27 cellular contexts compared by ENCODE assay signal in the genomic region with DNA sequence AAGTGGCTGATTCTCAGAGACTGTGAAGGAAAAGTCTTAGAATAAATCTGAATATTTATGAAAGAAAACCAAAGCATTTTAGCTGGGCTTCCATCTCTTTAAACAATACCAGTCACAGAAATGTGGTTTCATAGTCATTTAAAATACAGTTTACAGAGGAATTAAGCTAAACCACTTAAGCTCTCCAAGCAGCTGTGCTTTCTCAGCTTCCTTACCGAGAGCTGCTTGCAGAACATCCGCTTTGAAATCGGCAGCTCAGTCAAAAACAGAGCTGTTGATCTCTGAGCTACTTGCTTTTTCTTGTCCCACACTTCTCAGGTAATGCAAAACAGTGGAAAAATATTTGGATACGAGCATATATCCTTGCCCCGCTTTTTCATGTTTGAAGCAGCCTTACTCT.
A peak's percentile ranks its signal among the peaks of the same experiment; 100 is the strongest.
DNase-seq lines count a peak whose midpoint lies in the region; ATAC-seq and TF ChIP-seq lines count a peak whose summit lies in the region.
"Had no signal": no experiment of that assay in that cellular context is flagged by ENCODE, and none has a peak within 500 bp of the region (broad histone marks: within the 10 kb centered on the region; RNA-seq: fewer than 3 reads in every experiment).

No MANE protein-coding gene starts in this region.

- H3K27me3 Mint-ChIP-seq in T-helper 17 cell (peaks cover 53% of the 10 kb centered on the region), type B pancreatic cell (peaks cover 33% of the 10 kb centered on the region)

- H3K4me1 ChIP-seq in KMS-11 (ENCODE audit: low read depth, poor library complexity, severe bottlenecking) = peaks cover 3% of the 10 kb centered on the region
- H3K4me1 ChIP-seq: right lobe of liver had no signal

- DNase-seq in NCI-H1105 treated with DMSO at 0.1 percent for 48 hours (lab: John Stamatoyannopoulos, UW) (peak; percentile 10), NCI-H1105 (lab: John Stamatoyannopoulos, UW) (no peak), NCI-H82 treated with DMSO at 0.1 percent for 48 hours (lab: John Stamatoyannopoulos, UW; ENCODE audit: unreplicated experiment) (peak; percentile 36), myocyte (ENCODE audit: low read depth) (peak; percentile 51), T-helper 17 cell (no peak), type B pancreatic cell (ENCODE audit: extremely low spot score, unreplicated experiment) (no peak)
- DNase-seq: 8988T; activated CD4-positive, alpha-beta T cell treated with anti-CD3 and anti-CD28 coated beads for 4 hours; activated CD8-positive, alpha-beta memory T cell treated with anti-CD3 and anti-CD28 coated beads for 24 hours; activated T-cell treated with anti-CD3 and anti-CD28 coated beads, Interleukin-2, amount 50 U/mL, for 1 hour; brain microvascular endothelial cell; CD8-positive, alpha-beta T cell; effector CD8-positive, alpha-beta T cell; heart left ventricle; KBM-7; mammary epithelial cell; NCI-H2171 treated with DMSO at 0.1 percent for 48 hours; posterior cingulate gyrus; right lobe of liver; stimulated activated CD8-positive, alpha-beta memory T cell treated with anti-CD3 and anti-CD28 coated beads, Interleukin-4, amount 100 ng/mL, for 48 hours had no signal

- H3K27me3 ChIP-seq in KMS-11 (ENCODE audit: insufficient read depth, low read depth) = no peaks in the 10 kb centered on the region
- H3K27me3 ChIP-seq: brain microvascular endothelial cell, heart left ventricle, neural progenitor cell, right lobe of liver, tibial nerve had no signal

- H3K27ac ChIP-seq in KMS-11 = no peak overlapping the region
- H3K27ac ChIP-seq: brain microvascular endothelial cell, heart left ventricle, neural progenitor cell, right lobe of liver, SK-N-MC, tibial nerve had no signal

- no peak overlapping the region for H2AFZ ChIP-seq in KMS-11 (ENCODE audit: low read depth)
- H2AFZ ChIP-seq: neural progenitor cell had no signal

- ATAC-seq in T-helper 17 cell (no peak), HG03108 (IDR thresholded peaks at IDR 0.05; ENCODE audit: unreplicated experiment) (no peak)
- ATAC-seq: CD8-positive, alpha-beta T cell; GM12878; heart left ventricle; right lobe of liver had no signal

- H3K9me3 ChIP-seq in T-helper 17 cell (ENCODE audit: control insufficient read depth, low read length, poor library complexity, severe bottlenecking) = no peaks in the 10 kb centered on the region
- H3K9me3 ChIP-seq: heart left ventricle, right lobe of liver, tibial nerve had no signal

- no peaks in the 10 kb centered on the region for H3K79me2 ChIP-seq in KMS-11 (ENCODE audit: insufficient read depth, low read depth)

- no peaks in the 10 kb centered on the region for H4K20me1 ChIP-seq in KMS-11 (ENCODE audit: insufficient read depth)

- H3K9me3 Mint-ChIP-seq in type B pancreatic cell = no peaks in the 10 kb centered on the region
- H3K9me3 Mint-ChIP-seq: CD8-positive, alpha-beta T cell; neural progenitor cell; T-helper 1 cell treated with Interleukin-12 subunit alpha and Interleukin-12 subunit beta and Interleukin-4 antibody, amounts not matched to agents 30 μg/mL and 1 μg/mL, for 36 hours had no signal

- H3K27ac Mint-ChIP-seq in T-helper 17 cell = no peak overlapping the region
- H3K27ac Mint-ChIP-seq in type B pancreatic cell = no peak overlapping the region
- H3K27ac Mint-ChIP-seq: CD8-positive, alpha-beta T cell; neural progenitor cell; T-helper 1 cell treated with Interleukin-12 subunit alpha and Interleukin-12 subunit beta and Interleukin-4 antibody, amounts not matched to agents 30 μg/mL and 1 μg/mL, for 36 hours had no signal

- TF ChIP-seq CTCF in KMS-11 (conservative IDR thresholded peaks at IDR 0.05; ENCODE audit: low read depth, low read length) (no peak), type B pancreatic cell (conservative IDR thresholded peaks at IDR 0.05) (no peak)

- H3K4me1 Mint-ChIP-seq in T-helper 17 cell (peaks cover 2% of the 10 kb centered on the region), type B pancreatic cell (ENCODE audit: unreplicated experiment) (no peaks in the 10 kb centered on the region)

- H3K36me3 Mint-ChIP-seq in T-helper 17 cell (ENCODE audit: low read depth) (no peaks in the 10 kb centered on the region), type B pancreatic cell (no peaks in the 10 kb centered on the region)
- H3K36me3 Mint-ChIP-seq: CD8-positive, alpha-beta T cell; neural progenitor cell had no signal

- peak overlapping the region; percentile 20; the same call in 1 of the 2 replicates for H3K4me2 ChIP-seq in KMS-11
- H3K4me2 ChIP-seq: neural progenitor cell had no signal

- H3K4me3 Mint-ChIP-seq in T-helper 17 cell (no peak overlapping the region), type B pancreatic cell (no peak overlapping the region)
- H3K4me3 Mint-ChIP-seq: CD8-positive, alpha-beta T cell; neural progenitor cell; T-helper 1 cell treated with Interleukin-12 subunit alpha and Interleukin-12 subunit beta and Interleukin-4 antibody, amounts not matched to agents 30 μg/mL and 1 μg/mL, for 36 hours had no signal

- H3K9ac ChIP-seq in KMS-11 = no peak overlapping the region
- H3K9ac ChIP-seq: neural progenitor cell had no signal

- H3K36me3 ChIP-seq in KMS-11 (ENCODE audit: insufficient read depth) = no peaks in the 10 kb centered on the region
- H3K36me3 ChIP-seq: brain microvascular endothelial cell, heart left ventricle, neural progenitor cell, right lobe of liver, tibial nerve had no signal

- no peak overlapping the region for H3K4me3 ChIP-seq in KMS-11 (IDR thresholded peaks at IDR 0.05; ENCODE audit: insufficient read depth, low read depth, low read length)
- H3K4me3 ChIP-seq: GM12878, heart left ventricle, neural progenitor cell, right lobe of liver, SK-N-MC, tibial nerve had no signal

Comparison
In these comparisons a context has a peak if more than half of its experiments do, and no peak if none do; other contexts are left out.
1. DNase-seq: peak in NCI-H1105 treated with DMSO at 0.1 percent for 48 hours (single experiment), NCI-H82 treated with DMSO at 0.1 percent for 48 hours (single experiment) and myocyte (single experiment); none in NCI-H1105 (single experiment), T-helper 17 cell (0 of 3) and type B pancreatic cell (single experiment).